Comparison of ENCODE assay signal across 15 cellular contexts in the genomic region with DNA sequence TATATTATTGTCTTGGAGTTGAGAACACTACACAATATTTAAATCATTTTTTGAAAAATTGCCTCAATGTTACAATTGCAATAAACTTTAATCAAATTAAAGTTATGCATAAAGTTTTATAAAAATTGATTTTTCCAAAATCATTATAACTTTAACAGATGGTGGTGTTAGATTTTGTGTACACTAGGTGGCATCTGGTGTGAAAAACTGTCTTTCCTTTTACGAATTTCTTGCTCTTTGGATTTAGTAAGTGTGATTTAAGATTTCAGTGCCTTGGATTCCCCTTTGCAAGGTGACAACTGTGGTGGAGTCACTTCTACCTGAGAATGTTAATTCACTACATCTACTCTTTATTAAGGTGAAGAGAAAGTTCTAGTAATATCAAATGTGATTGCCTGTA.
DNase-seq lines count a peak whose midpoint lies in the region; ATAC-seq and TF ChIP-seq lines count a peak whose summit lies in the region.
"Had no signal": no experiment of that assay in that cellular context is flagged by ENCODE, and none has a peak within 500 bp of the region (broad histone marks: within the 10 kb centered on the region; RNA-seq: fewer than 3 reads in every experiment).

No MANE protein-coding gene starts in this region.

- no peak for ATAC-seq in HG03135 (IDR thresholded peaks at IDR 0.05; ENCODE audit: unreplicated experiment)
- ATAC-seq: activated T-cell treated with anti-CD3 and anti-CD28 coated beads, Interleukin-2, amount 50 U/mL, for 72 hours; stimulated activated memory B cell treated with anti-CD40 and anti-IgM and Interleukin-4, amounts not matched to agents 10 μg/mL and 1 μg/mL and 100 μg/mL, for 72 hours had no signal

- H3K4me3 ChIP-seq in Loucy (ENCODE audit: low read length, poor library complexity, severe bottlenecking) (no peak overlapping the region), choroid plexus epithelial cell (ENCODE audit: low read depth, low read length) (no peak overlapping the region), dorsolateral prefrontal cortex (no peak overlapping the region), colonic mucosa (no peak overlapping the region)

- no peaks in the 10 kb centered on the region for H3F3A ChIP-seq in Loucy (ENCODE audit: low read depth)

- no peaks in the 10 kb centered on the region for H3K4me1 ChIP-seq in Loucy (ENCODE audit: insufficient read depth, low read length, poor library complexity, severe bottlenecking)
- no peaks in the 10 kb centered on the region for H3K4me1 ChIP-seq in colonic mucosa
- H3K4me1 ChIP-seq: parathyroid adenoma had no signal

- DNase-seq in AML-193 (lab: John Stamatoyannopoulos, UW) = peak; percentile 16 to 30
- DNase-seq in choroid plexus epithelial cell (ENCODE audit: low read depth) = peak; percentile 68
- peak; percentile 47 to 48 for DNase-seq in lung microvascular endothelial cell (ENCODE audit: low read depth in 2 of 2)
- DNase-seq in dorsolateral prefrontal cortex = no peak
- no peak for DNase-seq in colonic mucosa
- DNase-seq in GM19238 (ENCODE audit: insufficient read length, low spot score) = no peak
- DNase-seq: activated CD4-positive, alpha-beta T cell treated with anti-CD3 and anti-CD28 coated beads for 1 hour; activated T-cell treated with anti-CD3 and anti-CD28 coated beads, Interleukin-2, amount 50 U/mL, for 72 hours; aorta; NCI-H1417; stimulated activated CD4-positive, alpha-beta T cell treated with anti-CD3 and anti-CD28 coated beads, Interleukin-1b, Interleukin-23, amount 100 ng/mL, for 48 hours had no signal

- H3K27me3 ChIP-seq in Loucy (ENCODE audit: insufficient read depth, low read length, poor library complexity, severe bottlenecking) (no peaks in the 10 kb centered on the region), dorsolateral prefrontal cortex (peaks cover 0 to 6% (median 0%) of the 10 kb centered on the region in 45 donors), colonic mucosa (no peaks in the 10 kb centered on the region)

- TF ChIP-seq CTCF in Loucy (conservative IDR thresholded peaks at IDR 0.05; ENCODE audit: low read length) (peak; percentile 54), choroid plexus epithelial cell (conservative IDR thresholded peaks at IDR 0.05; ENCODE audit: low read depth, low read length) (peak; percentile 52), dorsolateral prefrontal cortex (IDR thresholded peaks at IDR 0.05 in 54 of 56, conservative IDR thresholded peaks at IDR 0.05 in 2 of 56; ENCODE audit: low read depth in 1 of 56, partially characterized antibody in 56 of 56) (peak in 17 of 56 donors; percentile 13 to 40 (median 22)), colonic mucosa (IDR thresholded peaks at IDR 0.05) (no peak)

- no peaks in the 10 kb centered on the region for H4K20me1 ChIP-seq in Loucy (ENCODE audit: insufficient read depth, low read length, poor library complexity, severe bottlenecking)

- H3K36me3 ChIP-seq in Loucy (ENCODE audit: insufficient read depth, low read length) = no peaks in the 10 kb centered on the region
- no peaks in the 10 kb centered on the region for H3K36me3 ChIP-seq in colonic mucosa

- intact Hi-C loops in dorsolateral prefrontal cortex (cut with DNase I) = loop anchor here in 1 of 2 donors (10.0 kb wide), 1 partner anchor 162 kb away; no protein-coding TSS in a partner anchor
- intact Hi-C loops in colonic mucosa (cut with DNase I) = no loop called here

- H3K27ac ChIP-seq in dorsolateral prefrontal cortex (no peak overlapping the region), colonic mucosa (no peak overlapping the region)
- H3K27ac ChIP-seq: parathyroid adenoma had no signal

- no peaks in the 10 kb centered on the region for H3K9me2 ChIP-seq in Loucy (replicated peaks; ENCODE audit: low read depth, low read length)

- no peaks in the 10 kb centered on the region for H3K9me3 ChIP-seq in Loucy (ENCODE audit: insufficient read depth, low read depth, low read length)
- no peaks in the 10 kb centered on the region for H3K9me3 ChIP-seq in colonic mucosa

- no peak overlapping the region for H3K4me2 ChIP-seq in Loucy (ENCODE audit: low read depth, low read length, poor library complexity, severe bottlenecking)

- no peak overlapping the region; the same call in 1 of the 2 replicates for H2AFZ ChIP-seq in Loucy (ENCODE audit: low read length)
- H2AFZ ChIP-seq: parathyroid adenoma had no signal

- H3K79me2 ChIP-seq in Loucy (ENCODE audit: insufficient read depth, low read length) = no peaks in the 10 kb centered on the region
- H3K79me2 ChIP-seq: parathyroid adenoma had no signal

- H3K9ac ChIP-seq in Loucy (ENCODE audit: low read depth, low read length, poor library complexity, severe bottlenecking) (no peak overlapping the region), colonic mucosa (ENCODE audit: low read depth in 2 of 2, low read length in 2 of 2) (no peak overlapping the region)
- H3K9ac ChIP-seq: parathyroid adenoma had no signal

Comparison
In these comparisons a context has a peak if more than half of its experiments do, and no peak if none do; other contexts are left out.
1. DNase-seq: peak in AML-193 (2 of 2), choroid plexus epithelial cell (single experiment) and lung microvascular endothelial cell (2 of 2); none in dorsolateral prefrontal cortex (0 of 10), colonic mucosa (single experiment) and GM19238 (single experiment).